ENCODE assay signal across 1 cellular context in genomic region chr19:14440049-14440448, GRCh38.
TF ChIP-seq lines count a peak whose summit lies in the region.

No MANE protein-coding gene starts in this region.

TF ChIP-seq in SK-N-SH, 30 proteins besides CTCF, POLR2A, EP300 and RAD21 (continued from another document):
- TF ChIP-seq USF2 (IDR thresholded peaks at IDR 0.05; ENCODE audit: borderline replicate concordance, low read depth, low read length) (no peak), RXRA (IDR thresholded peaks at IDR 0.05; ENCODE audit: borderline replicate concordance, low read depth) (no peak)
